12 cellular contexts compared by ENCODE assay signal in genomic region chr10:55224007-55224781, GRCh38.
"Had no signal": no experiment of that assay in that cellular context is flagged by ENCODE, and none has a peak within 500 bp of the region (broad histone marks: within the 10 kb centered on the region; RNA-seq: fewer than 3 reads in every experiment).

No MANE protein-coding gene starts in this region.

- H3K27me3 Mint-ChIP-seq: activated CD4-positive, alpha-beta memory T cell treated with anti-CD3 and anti-CD28 coated beads for 36 hours; activated naive CD8-positive, alpha-beta T cell treated with anti-CD3 and anti-CD28 coated beads, Interleukin-2, amount 10 ng/mL, durations not matched to agents 7 days and 5 days had no signal

- H3K36me3 Mint-ChIP-seq: activated CD4-positive, alpha-beta memory T cell treated with anti-CD3 and anti-CD28 coated beads for 36 hours; activated naive CD8-positive, alpha-beta T cell treated with anti-CD3 and anti-CD28 coated beads, Interleukin-2, amount 10 ng/mL, durations not matched to agents 7 days and 5 days had no signal

- H3K4me3 Mint-ChIP-seq: activated CD4-positive, alpha-beta memory T cell treated with anti-CD3 and anti-CD28 coated beads for 36 hours; activated naive CD8-positive, alpha-beta T cell treated with anti-CD3 and anti-CD28 coated beads, Interleukin-2, amount 10 ng/mL, durations not matched to agents 7 days and 5 days; activated T-cell treated with anti-CD3 and anti-CD28 coated beads, Interleukin-2, amount 50 U/mL, for 72 hours had no signal

- H3K4me1 Mint-ChIP-seq: activated naive CD8-positive, alpha-beta T cell treated with anti-CD3 and anti-CD28 coated beads, Interleukin-2, amount 10 ng/mL, durations not matched to agents 7 days and 5 days had no signal

- ATAC-seq: esophagus mucosa, pancreas had no signal

- H3K27ac Mint-ChIP-seq: activated CD4-positive, alpha-beta memory T cell treated with anti-CD3 and anti-CD28 coated beads for 36 hours; activated naive CD8-positive, alpha-beta T cell treated with anti-CD3 and anti-CD28 coated beads, Interleukin-2, amount 10 ng/mL, durations not matched to agents 7 days and 5 days; activated T-cell treated with anti-CD3 and anti-CD28 coated beads, Interleukin-2, amount 50 U/mL, for 72 hours had no signal

- DNase-seq: activated CD4-positive, alpha-beta memory T cell treated with anti-CD3 and anti-CD28 coated beads for 36 hours; activated CD4-positive, CD25-positive, alpha-beta regulatory T cell treated with anti-CD3 and anti-CD28 coated beads, Interleukin-2, amount 50 U/mL, for 72 hours; activated CD8-positive, alpha-beta memory T cell treated with anti-CD3 and anti-CD28 coated beads, Interleukin-2, amount 50 U/mL, for 4 hours; activated gamma-delta T cell treated with Interleukin-2 at 50 U/mL for 16 hours; activated naive CD8-positive, alpha-beta T cell treated with anti-CD3 and anti-CD28 coated beads, Interleukin-2, amount 10 ng/mL, durations not matched to agents 7 days and 5 days; activated T-cell treated with anti-CD3 and anti-CD28 coated beads, Interleukin-2, amount 50 U/mL, for 72 hours; anterior cingulate cortex; dorsolateral prefrontal cortex; pancreas; stimulated activated CD4-positive, alpha-beta T cell treated with anti-CD3 and anti-CD28 coated beads, Interleukin-4, amount 100 ng/mL, for 24 hours; tibial artery had no signal

- H3K9me3 Mint-ChIP-seq: activated naive CD8-positive, alpha-beta T cell treated with anti-CD3 and anti-CD28 coated beads, Interleukin-2, amount 10 ng/mL, durations not matched to agents 7 days and 5 days had no signal
